In the genomic region with DNA sequence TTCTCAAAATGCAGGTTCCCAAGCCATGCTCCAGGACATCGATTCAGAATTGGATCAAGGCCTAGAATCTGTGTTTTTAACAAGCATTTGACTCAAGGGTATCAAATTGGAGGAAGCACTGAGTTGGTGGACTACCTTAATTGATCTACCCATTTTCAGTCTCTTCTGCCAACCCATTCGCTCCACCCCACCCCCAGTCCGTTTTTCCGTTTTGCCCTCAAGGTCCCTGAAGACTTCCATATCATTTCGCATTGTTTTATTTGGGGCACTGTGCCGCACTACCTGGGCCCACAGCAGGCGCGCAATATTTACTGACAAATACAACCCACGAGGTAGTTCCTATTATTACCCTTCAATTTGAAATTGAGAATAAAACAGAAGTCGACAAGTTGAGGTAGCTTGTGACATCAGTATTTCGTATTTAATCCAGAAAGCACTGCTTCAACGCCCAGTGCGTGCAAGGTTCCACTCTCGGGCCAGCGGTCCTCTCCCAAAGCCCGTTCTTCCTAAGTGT, we compare ENCODE assay signal across 8 cellular contexts. TPM values are rescaled to one million over a fixed set of nuclear protein-coding genes. Genes with fewer than 3 reads are reported as not detected.
DNase-seq lines count a peak whose midpoint lies in the region; ATAC-seq and TF ChIP-seq lines count a peak whose summit lies in the region.

No MANE protein-coding gene starts in this region.

- peak overlapping the region; percentile 78 for H3K4me3 ChIP-seq in cardiac muscle cell
- H3K4me3 ChIP-seq in fibroblast of mammary gland (ENCODE audit: control insufficient read depth, low read depth, low read length): peak overlapping the region; percentile 88
- H3K4me3 ChIP-seq in gastrocnemius medialis: peak overlapping the region; percentile 94 to 99 (median 96)

- no peak for TF ChIP-seq POLR2A in gastrocnemius medialis (IDR thresholded peaks at IDR 0.05)

- ATAC-seq in left ventricle myocardium superior (no peak), gastrocnemius medialis (no peak), GM18498 (IDR thresholded peaks at IDR 0.05; ENCODE audit: unreplicated experiment) (no peak), HG02763 (IDR thresholded peaks at IDR 0.05; ENCODE audit: unreplicated experiment) (no peak)

- H3K36me3 ChIP-seq in cardiac muscle cell (no peaks in the 10 kb centered on the region), gastrocnemius medialis (no peaks in the 10 kb centered on the region)

- H3K4me1 ChIP-seq in cardiac muscle cell (ENCODE audit: low read depth): peaks cover 6% of the 10 kb centered on the region
- H3K4me1 ChIP-seq in gastrocnemius medialis: peaks cover 15 to 20% of the 10 kb centered on the region in 2 donors

- DNase-seq in cardiac muscle cell (ENCODE audit: low read depth in 1 of 2, low spot score in 1 of 2) (no peak), left ventricle myocardium superior (no peak), fibroblast of mammary gland (ENCODE audit: low read depth) (no peak), gastrocnemius medialis (no peak), T1000 (lab: John Stamatoyannopoulos, UW) (no peak)
- peak; percentile 45 for DNase-seq in activated CD4-positive, alpha-beta T cell treated with anti-CD3 and anti-CD28 coated beads for 48 hours

- in situ Hi-C loops in gastrocnemius medialis (cut with MboI; ENCODE audit: low sequenced_read_pairs in 4 of 4): no loop called here

- H3K27me3 ChIP-seq in cardiac muscle cell (no peaks in the 10 kb centered on the region), gastrocnemius medialis (no peaks in the 10 kb centered on the region)

- H3K9me3 ChIP-seq in cardiac muscle cell (ENCODE audit: low read depth) (no peaks in the 10 kb centered on the region), gastrocnemius medialis (no peaks in the 10 kb centered on the region)

- TF ChIP-seq CTCF in cardiac muscle cell (IDR thresholded peaks at IDR 0.05; ENCODE audit: low read depth, low read length) (no peak), fibroblast of mammary gland (conservative IDR thresholded peaks at IDR 0.05; ENCODE audit: control insufficient read depth, insufficient read depth, low read depth, low read length) (no peak), gastrocnemius medialis (IDR thresholded peaks at IDR 0.05 in 4 of 5, conservative IDR thresholded peaks at IDR 0.05 in 1 of 5) (no peak)

- intact Hi-C loops in left ventricle myocardium superior (cut with micrococcal nuclease): no loop called here
- intact Hi-C loops in gastrocnemius medialis (cut with DNase I; ENCODE audit: low total_unique reads): loop anchor here (1.0 to 2.0 kb wide), 2 partner anchors 35 to 213 kb away; partner anchors contain the start of genes ACTR5 and FAM83D

- H3K27ac ChIP-seq in cardiac muscle cell (peak overlapping the region; percentile 20), gastrocnemius medialis (peak overlapping the region; percentile 95 to 98 (median 96))

RNA-seq across cellular contexts. Expression of gene DHX35, which starts 0.6 kb away (rescaled TPM):
- 10.4 and 12.6 TPM in 2 replicates for total RNA-seq in cardiac muscle cell
- 7.9 and 8.9 TPM in 2 replicates for polyA plus RNA-seq in cardiac muscle cell
- total RNA-seq in left ventricle myocardium superior: 15.4 TPM
- total RNA-seq in gastrocnemius medialis: 10 to 100 TPM in 1 of 4 donors, 1 to 10 TPM in 3; 8.2 to 10.8 (median 9.3) TPM

RNA-seq across cellular contexts. Expression of gene FAM83D, which starts 35.4 kb away (rescaled TPM):
- total RNA-seq in cardiac muscle cell: 4.2 and 45.4 TPM in 2 replicates
- polyA plus RNA-seq in cardiac muscle cell: 7.4 and 43.9 TPM in 2 replicates
- 0.20 TPM for total RNA-seq in left ventricle myocardium superior
- total RNA-seq in gastrocnemius medialis: under 1 TPM in 1 of 4 donors, not detected in 3; 0.40 TPM
